In genomic region chr17:8176197-8176940, GRCh38 we compare ENCODE assay signal across 8 cellular contexts. TPM values are rescaled to one million over a fixed set of nuclear protein-coding genes. Genes with fewer than 3 reads are reported as not detected.
DNase-seq lines count a peak whose midpoint lies in the region; ATAC-seq, FAIRE-seq and TF ChIP-seq lines count a peak whose summit lies in the region.

Gene TMEM107 (minus strand): TSS chr17:8176380. CDS start chr17:8176286, 94 bp downstream.

- no peaks in the 10 kb centered on the region; a peak in 1 of 5 replicates for H3K27me3 ChIP-seq in HepG2 (ENCODE audit: control insufficient read depth in 1 of 2, insufficient read depth in 2 of 2, low read length in 2 of 2)

- peak within 1 kb of the TSS; percentile 65 for H3K27ac ChIP-seq in HepG2 (ENCODE audit: extremely low read length, insufficient read depth, low read length)

- TF ChIP-seq CTCF in GM10248 (IDR thresholded peaks at IDR 0.05; ENCODE audit: control extremely low read depth, extremely low read depth, low read depth, missing control alignments) (peak; percentile 19), HepG2 (CRISPR knock-in tag; IDR thresholded peaks at IDR 0.05) (peak; percentile 12; the same call in 1 of the 2 replicates)

- H3K9ac ChIP-seq in HepG2 (ENCODE audit: insufficient read depth, low read depth, low read length), result peak within 1 kb of the TSS; percentile 74

- TF ChIP-seq RAD21 in HepG2 (CRISPR knock-in tag; IDR thresholded peaks at IDR 0.05), result 0 out of 2 replicates have a peak, but pooled peaks have one; percentile 27

- in situ Hi-C loops in HepG2 (cut with HindIII; ENCODE audit: extremely low pct_ligation_motif_present, low pct_unique_long_range_greater_than_20kb), result no loop called here

- peak within 1 kb of the TSS; percentile 18 for H2AFZ ChIP-seq in HepG2 (ENCODE audit: low read length)

- no peaks in the 10 kb centered on the region for H3K79me2 ChIP-seq in HepG2 (ENCODE audit: insufficient read depth, low read length)

- H4K20me1 ChIP-seq in HepG2 (ENCODE audit: insufficient read depth, low read length), result no peaks in the 10 kb centered on the region

- no peak for FAIRE-seq in HepG2 (lab: Jason Lieb, UNC)

- POLR2A ChIA-PET in GM10248 (lab: Yijun Ruan, JAX) (interaction anchor here (0.9 kb wide), 1 partner anchor 20 kb away, joined by 3 read pairs; no protein-coding TSS in a partner anchor), HepG2 (lab: Yijun Ruan, JAX) (interaction anchor here (0.5 to 4.5 kb wide), 7 partner anchors 12 to 119 kb away, joined by 3 to 160 read pairs (median 5); partner anchors contain the start of genes AURKB, BORCS6 and SLC25A35)

- H3K36me3 ChIP-seq in HepG2 (replicated peaks in 1 of 2; ENCODE audit: control insufficient read depth in 1 of 2, insufficient read depth in 2 of 2, low read length in 2 of 2), result no peaks in the 10 kb centered on the region

- intact Hi-C loops in HepG2 (cut with micrococcal nuclease; ENCODE audit: unreplicated experiment), result no loop called here

- 0% methylated on average over 18 of the region's 56 CpGs for WGBS in HepG2 (ENCODE audit: low lambda C conversion rate)

- peak; percentile 90 for DNase-seq in GM10248 (ENCODE audit: extremely low spot score)
- peak; percentile 49 to 84 for DNase-seq in NCI-H526 (lab: John Stamatoyannopoulos, UW)
- peak; percentile 80 to 82 for DNase-seq in activated CD4-positive, alpha-beta T cell treated with anti-CD3 and anti-CD28 coated beads, Interleukin-2, amount 50 U/mL, for 4 hours
- DNase-seq in dermis microvascular lymphatic vessel endothelial cell (ENCODE audit: low read depth in 2 of 2), result peak in 1 of 2 donors; percentile 76
- peak; percentile 80 for DNase-seq in HepG2 (ENCODE audit: low spot score)
- peak; percentile 79 to 85 for DNase-seq in stimulated activated CD4-positive, alpha-beta T cell treated with anti-CD3 and anti-CD28 coated beads, Interleukin-2, amount 100 ng/mL, for 48 hours

- peak; percentile 15 to 59; a peak in 3 of 4 replicates for TF ChIP-seq POLR2A in HepG2 (IDR thresholded peaks at IDR 0.05; ENCODE audit: insufficient read depth in 1 of 2, low read depth in 2 of 2, low read length in 2 of 2)

- no peak for TF ChIP-seq EP300 in HepG2 (IDR thresholded peaks at IDR 0.05; ENCODE audit: low read depth in 2 of 2, low read length in 2 of 2)
- TF ChIP-seq EP300 in HepG2 (CRISPR knock-in tag; IDR thresholded peaks at IDR 0.05; ENCODE audit: borderline replicate concordance), result no peak

- H3K4me1 ChIP-seq in HepG2 (ENCODE audit: insufficient read depth, low read length), result peaks cover 50% of the 10 kb centered on the region

- peak within 1 kb of the TSS; percentile 95 for H3K4me2 ChIP-seq in HepG2 (ENCODE audit: low read depth, low read length)

- BruUV-seq in HepG2 (replicated peaks; lab: Mats Ljungman, UMichigan), result TSS peak; percentile 73

- CTCF ChIA-PET in GM10248 (lab: Yijun Ruan, JAX), result interaction anchor here (1.5 to 3.6 kb wide), 5 partner anchors 10 to 39 kb away, joined by 4 to 11 read pairs (median 7); no protein-coding TSS in a partner anchor
- CTCF ChIA-PET in HepG2 (lab: Yijun Ruan, JAX; ENCODE audit: low intra/inter-chr PET ratio, low total read pairs), result no interaction called here

- peak; percentile 39 for ATAC-seq in HG03045 (IDR thresholded peaks at IDR 0.05; ENCODE audit: unreplicated experiment)
- peak; percentile 82 for ATAC-seq in HepG2
- no peak for ATAC-seq in GM21825 (IDR thresholded peaks at IDR 0.05; ENCODE audit: unreplicated experiment)

- H3K4me3 ChIP-seq in HepG2 (replicated peaks in 1 of 3; ENCODE audit: insufficient read depth in 1 of 3, low read depth in 2 of 3, low read length in 3 of 3), result peak within 1 kb of the TSS; percentile 63 to 86 (median 83)

- H3K9me3 ChIP-seq in HepG2 (ENCODE audit: low read length), result no peaks in the 10 kb centered on the region

TF ChIP-seq in HepG2, 621 proteins besides CTCF, POLR2A, EP300 and RAD21 (continues in another document):
- TF ChIP-seq ZSCAN30 (CRISPR knock-in tag; IDR thresholded peaks at IDR 0.05), result no peak
- TF ChIP-seq ZNF3 (CRISPR knock-in tag; IDR thresholded peaks at IDR 0.05), result no peak
- no peak for TF ChIP-seq AHR (CRISPR knock-in tag; IDR thresholded peaks at IDR 0.05)
- TF ChIP-seq ZSCAN12 (CRISPR knock-in tag; IDR thresholded peaks at IDR 0.05), result no peak
- peak; percentile 57; the same call in 1 of the 2 replicates for TF ChIP-seq ZMYM2 (CRISPR knock-in tag; IDR thresholded peaks at IDR 0.05)
- no peak; the same call in 1 of the 2 replicates for TF ChIP-seq ZBTB26 (CRISPR knock-in tag; IDR thresholded peaks at IDR 0.05; ENCODE audit: borderline replicate concordance)
- TF ChIP-seq GATAD1 (CRISPR knock-in tag; IDR thresholded peaks at IDR 0.05), result no peak
- no peak for TF ChIP-seq ELF4 (CRISPR knock-in tag; IDR thresholded peaks at IDR 0.05; ENCODE audit: borderline replicate concordance)
- TF ChIP-seq HNF4A (CRISPR knock-in tag; IDR thresholded peaks at IDR 0.05), result no peak
- no peak; the same call in 1 of the 2 replicates for TF ChIP-seq ZNF256 (CRISPR knock-in tag; conservative IDR thresholded peaks at IDR 0.05)
- no peak for TF ChIP-seq ZNF546 (CRISPR knock-in tag; conservative IDR thresholded peaks at IDR 0.05)
- peak; percentile 38; the same call in 1 of the 2 replicates for TF ChIP-seq ZFP90 (CRISPR knock-in tag; IDR thresholded peaks at IDR 0.05; ENCODE audit: borderline replicate concordance)
- TF ChIP-seq YEATS4 (CRISPR knock-in tag; IDR thresholded peaks at IDR 0.05; ENCODE audit: borderline replicate concordance), result no peak
- TF ChIP-seq, protein P1, sequence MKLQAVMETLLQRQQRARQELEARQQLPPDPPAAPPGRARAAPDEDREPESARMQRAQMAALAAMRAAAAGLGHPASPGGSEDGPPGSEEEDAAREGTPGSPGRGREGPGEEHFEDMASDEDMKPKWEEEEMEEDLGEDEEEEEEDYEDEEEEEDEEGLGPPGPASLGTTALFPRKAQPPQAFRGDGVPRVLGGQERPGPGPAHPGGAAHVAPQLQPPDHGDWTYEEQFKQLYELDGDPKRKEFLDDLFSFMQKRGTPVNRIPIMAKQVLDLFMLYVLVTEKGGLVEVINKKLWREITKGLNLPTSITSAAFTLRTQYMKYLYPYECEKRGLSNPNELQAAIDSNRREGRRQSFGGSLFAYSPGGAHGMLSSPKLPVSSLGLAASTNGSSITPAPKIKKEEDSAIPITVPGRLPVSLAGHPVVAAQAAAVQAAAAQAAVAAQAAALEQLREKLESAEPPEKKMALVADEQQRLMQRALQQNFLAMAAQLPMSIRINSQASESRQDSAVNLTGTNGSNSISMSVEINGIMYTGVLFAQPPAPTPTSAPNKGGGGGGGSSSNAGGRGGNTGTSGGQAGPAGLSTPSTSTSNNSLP (IDR thresholded peaks at IDR 0.05; ENCODE audit: low read depth, low read length), result no peak
- 0 out of 2 replicates have a peak, but pooled peaks have one; percentile 13 for TF ChIP-seq SOX5 (CRISPR knock-in tag; IDR thresholded peaks at IDR 0.05; ENCODE audit: borderline replicate concordance)
- TF ChIP-seq ZSCAN31 (CRISPR knock-in tag; IDR thresholded peaks at IDR 0.05; ENCODE audit: low read depth), result 0 out of 2 replicates have a peak, but pooled peaks have one; percentile 62
- no peak for TF ChIP-seq LCORL (IDR thresholded peaks at IDR 0.05)
- no peak; the same call in 1 of the 2 replicates for TF ChIP-seq LCORL (CRISPR knock-in tag; IDR thresholded peaks at IDR 0.05)

RNA-seq across cellular contexts. Expression of gene TMEM107, which starts in this region (rescaled TPM):
- total RNA-seq in dermis microvascular lymphatic vessel endothelial cell, result 17.2 and 23.7 TPM in 2 replicates
- 3.8 and 15.3 TPM in 2 replicates for total RNA-seq in HepG2 (2016; rRNA removed; fragmentation: Illumina TruSeq; extraction: Trizol)
- total RNA-seq in HepG2 (2016; cell fraction: cytosol; rRNA removed; fragmentation: Illumina TruSeq; extraction: Trizol; ENCODE audit: low read depth), result 138 and 159 TPM in 2 replicates
- total RNA-seq in HepG2 (2016; cell fraction: insoluble cytoplasmic fraction; rRNA removed; fragmentation: Illumina TruSeq; extraction: Trizol), result 4.0 and 13.1 TPM in 2 replicates
- total RNA-seq in HepG2 (2016; cell fraction: membrane; rRNA removed; fragmentation: Illumina TruSeq; extraction: Trizol), result 25.0 and 29.6 TPM in 2 replicates
- 18.7 and 21.8 TPM in 2 replicates for total RNA-seq in HepG2 (2016; cell fraction: nucleus; rRNA removed; fragmentation: Illumina TruSeq; extraction: Trizol)
- polyA plus RNA-seq in HepG2 (2011; rRNA removed), result 4.5 and 7.2 TPM in 2 replicates
- polyA plus RNA-seq in HepG2 (2011; cell fraction: cytosol; rRNA removed), result 5.0 and 5.5 TPM in 2 replicates
- polyA plus RNA-seq in HepG2 (2011; cell fraction: nucleus; rRNA removed), result 3.9 and 4.3 TPM in 2 replicates
- 2.6 and 3.6 TPM in 2 replicates for polyA plus RNA-seq in HepG2 (2012)
- polyA plus RNA-seq in HepG2 (2016; cell fraction: cytosol; fragmentation: Illumina TruSeq; extraction: Trizol; ENCODE audit: low read depth), result 2.4 and 3.4 TPM in 2 replicates
- 3.4 and 3.5 TPM in 2 replicates for polyA plus RNA-seq in HepG2 (2016; cell fraction: insoluble cytoplasmic fraction; fragmentation: Illumina TruSeq; extraction: Trizol; ENCODE audit: low read depth)
- polyA plus RNA-seq in HepG2 (2016; cell fraction: membrane; fragmentation: Illumina TruSeq; extraction: Trizol; ENCODE audit: low read depth), result 2.1 and 3.3 TPM in 2 replicates
- 4.5 and 4.6 TPM in 2 replicates for polyA plus RNA-seq in HepG2 (2016; cell fraction: nucleus; fragmentation: Illumina TruSeq; extraction: Trizol; ENCODE audit: insufficient read depth, low read depth)
- polyA minus RNA-seq in HepG2 (2011; rRNA and poly(A)+ RNA removed; ENCODE audit: low replicate concordance), result 121 and 165 TPM in 2 replicates
- polyA minus RNA-seq in HepG2 (2011; cell fraction: cytosol; rRNA and poly(A)+ RNA removed), result 34.2 and 36.5 TPM in 2 replicates
- 79.1 and 96.4 TPM in 2 replicates for polyA minus RNA-seq in HepG2 (2011; cell fraction: nucleus; rRNA and poly(A)+ RNA removed)
